Comparison of ENCODE assay signal across 8 cellular contexts in the genomic region with DNA sequence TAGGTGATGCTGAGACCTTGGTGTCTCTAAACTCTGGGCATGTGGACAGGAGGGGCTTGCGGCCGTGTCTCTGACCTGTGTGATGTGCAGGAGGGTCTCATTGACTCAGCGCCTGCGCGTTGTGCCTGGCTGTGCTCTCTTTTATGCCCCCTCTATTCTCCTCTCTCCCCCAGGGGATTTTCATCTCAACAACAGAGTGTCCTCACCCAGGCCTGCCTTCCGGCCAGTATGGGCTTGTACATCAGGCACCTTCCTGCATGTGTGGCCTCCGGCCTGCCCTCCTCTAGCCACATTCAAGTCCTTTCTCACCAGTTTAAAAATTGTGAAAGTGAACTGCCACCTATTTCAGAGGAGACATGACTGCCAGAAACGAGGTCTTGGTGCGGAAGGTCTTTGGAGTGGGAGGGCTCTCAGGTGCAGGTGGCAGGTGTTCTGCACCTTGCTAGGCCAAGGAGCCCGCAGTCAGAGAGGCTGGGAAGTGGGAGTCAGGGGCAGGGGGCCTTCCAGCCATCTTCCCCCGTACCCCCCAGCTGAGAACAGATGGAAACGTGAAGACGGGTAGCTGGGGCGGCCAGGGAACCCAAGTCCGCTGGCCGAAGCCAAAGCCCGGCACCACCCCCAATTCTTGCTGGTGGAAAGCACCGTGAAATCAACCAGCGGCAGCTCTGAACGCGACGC. TPM values are rescaled to one million over a fixed set of nuclear protein-coding genes. Genes with fewer than 3 reads are reported as not detected.
DNase-seq lines count a peak whose midpoint lies in the region; ATAC-seq and TF ChIP-seq lines count a peak whose summit lies in the region.

No MANE protein-coding gene starts in this region.

- peaks cover 17% of the 10 kb centered on the region for H3K79me2 ChIP-seq in SU-DHL-6 (ENCODE audit: insufficient read depth, low read length)
- peaks cover 10% of the 10 kb centered on the region for H3K79me2 ChIP-seq in fibroblast of lung (ENCODE audit: control insufficient read depth, insufficient read depth, low read length)

- no peaks in the 10 kb centered on the region for H3K9me3 ChIP-seq in SU-DHL-6 (ENCODE audit: insufficient read depth, low read length)
- no peaks in the 10 kb centered on the region for H3K9me3 ChIP-seq in fibroblast of lung (ENCODE audit: control insufficient read depth, insufficient read depth, low read depth, low read length)
- no peaks in the 10 kb centered on the region for H3K9me3 ChIP-seq in skeletal muscle tissue (ENCODE audit: control insufficient read depth in 3 of 3, low read length in 3 of 3)

- 0 out of 2 replicates have a peak, but pooled peaks cover 9% of the 10 kb centered on the region for H3K36me3 ChIP-seq in SU-DHL-6 (ENCODE audit: low read length)
- peaks cover 6% of the 10 kb centered on the region for H3K36me3 ChIP-seq in fibroblast of lung (ENCODE audit: control insufficient read depth, insufficient read depth, low read length)
- peaks cover 24 to 47% (median 41%) of the 10 kb centered on the region in 3 donors for H3K36me3 ChIP-seq in skeletal muscle tissue (ENCODE audit: control insufficient read depth in 3 of 3, insufficient read depth in 3 of 3, low read length in 3 of 3)

- H2AFZ ChIP-seq in SU-DHL-6 (ENCODE audit: low read depth, low read length, severe bottlenecking) (peak overlapping the region; percentile 58), fibroblast of lung (ENCODE audit: low read length) (no peak overlapping the region)

- no peaks in the 10 kb centered on the region for H4K20me1 ChIP-seq in SU-DHL-6 (ENCODE audit: low read depth, low read length)
- H4K20me1 ChIP-seq in fibroblast of lung (ENCODE audit: control insufficient read depth, extremely low read depth, insufficient read depth, low read length), result no peaks in the 10 kb centered on the region

- H3K4me3 ChIP-seq in SU-DHL-6 (ENCODE audit: insufficient read depth, low read length, poor library complexity, severe bottlenecking) (no peak overlapping the region), fibroblast of lung (replicated peaks in 1 of 4; ENCODE audit: control extremely low read depth in 1 of 4, insufficient read depth in 1 of 4, low read depth in 3 of 4, low read length in 4 of 4) (peak overlapping the region in 1 of 4 experiments; percentile 44), skeletal muscle tissue (ENCODE audit: low read length in 3 of 3) (peak overlapping the region; percentile 30 to 96 (median 58))

- no peaks in the 10 kb centered on the region for H3K9me2 ChIP-seq in SU-DHL-6 (replicated peaks; ENCODE audit: insufficient read depth, low read length)

- H3K4me1 ChIP-seq in fibroblast of lung (ENCODE audit: control insufficient read depth, extremely low read depth, insufficient read depth, low read length) (no peaks in the 10 kb centered on the region), skeletal muscle tissue (ENCODE audit: control insufficient read depth in 3 of 3, insufficient read depth in 3 of 3, low read length in 3 of 3) (peaks cover 15 to 16% (median 15%) of the 10 kb centered on the region in 3 donors)

- H3K27me3 ChIP-seq in SU-DHL-6 (ENCODE audit: low read length) (no peaks in the 10 kb centered on the region), fibroblast of lung (ENCODE audit: control insufficient read depth, insufficient read depth, low read length) (no peaks in the 10 kb centered on the region), skeletal muscle tissue (ENCODE audit: control insufficient read depth in 3 of 3, insufficient read depth in 3 of 3, low read length in 3 of 3) (no peaks in the 10 kb centered on the region)

- peak overlapping the region; percentile 83 for H3K9ac ChIP-seq in SU-DHL-6 (ENCODE audit: low read length)
- H3K9ac ChIP-seq in fibroblast of lung (ENCODE audit: insufficient read depth, low read length), result no peak overlapping the region
- peak overlapping the region in 1 of 3 donors; percentile 91 for H3K9ac ChIP-seq in skeletal muscle tissue (ENCODE audit: low read depth in 1 of 3, low read length in 3 of 3)

- TF ChIP-seq CTCF in SU-DHL-6 (IDR thresholded peaks at IDR 0.05; ENCODE audit: insufficient read depth, low read length, poor library complexity, severe bottlenecking) (no peak), fibroblast of lung (conservative IDR thresholded peaks at IDR 0.05 in 1 of 2, IDR thresholded peaks at IDR 0.05 in 1 of 2; ENCODE audit: low read depth in 1 of 2, low read length in 2 of 2) (no peak)

- no peak for DNase-seq in fibroblast of lung (ENCODE audit: low read depth in 2 of 2)
- no peak for DNase-seq in NCI-H446 treated with DMSO at 0.1 percent for 48 hours (lab: John Stamatoyannopoulos, UW)

- H3K27ac ChIP-seq in SU-DHL-6 (ENCODE audit: low read depth, low read length), result no peak overlapping the region
- H3K27ac ChIP-seq in fibroblast of lung (ENCODE audit: insufficient read depth, low read length), result no peak overlapping the region
- no peak overlapping the region for H3K27ac ChIP-seq in skeletal muscle tissue (ENCODE audit: low read depth, low read length)

- ATAC-seq in GM21723 (IDR thresholded peaks at IDR 0.05; ENCODE audit: unreplicated experiment) (peak; percentile 1), HG03045 (IDR thresholded peaks at IDR 0.05; ENCODE audit: unreplicated experiment) (no peak), HG03442 (IDR thresholded peaks at IDR 0.05; ENCODE audit: unreplicated experiment) (no peak), GM21390 (IDR thresholded peaks at IDR 0.05; ENCODE audit: unreplicated experiment) (no peak)

- 0 out of 2 replicates have a peak, but pooled peaks cover 5% of the 10 kb centered on the region for H3F3A ChIP-seq in SU-DHL-6 (ENCODE audit: insufficient read depth)

- H3K4me2 ChIP-seq in SU-DHL-6 (ENCODE audit: low read depth, low read length, poor library complexity, severe bottlenecking), result peak overlapping the region; percentile 43
- peak overlapping the region; percentile 69 for H3K4me2 ChIP-seq in fibroblast of lung (ENCODE audit: extremely low read depth, insufficient read depth, low read length)

RNA-seq across cellular contexts. Expression of a gene that starts 0.5 kb away (rescaled TPM):
- total RNA-seq in fibroblast of lung (7.1 and 9.0 TPM in 2 replicates), skeletal muscle tissue (10.4 TPM)
- 11.7 and 18.3 TPM in 2 replicates for polyA plus RNA-seq in fibroblast of lung
- polyA plus RNA-seq in fibroblast of lung (2012), result 11.0 and 15.5 TPM in 2 replicates
- 18.2 and 20.6 TPM in 2 replicates for polyA minus RNA-seq in fibroblast of lung (ENCODE audit: low replicate concordance)

RNA-seq across cellular contexts. Expression of a gene that starts 12.0 kb away (rescaled TPM):
- 65.2 and 72.7 TPM in 2 replicates for total RNA-seq in fibroblast of lung
- 67.7 and 89.5 TPM in 2 replicates for polyA plus RNA-seq in fibroblast of lung
- polyA plus RNA-seq in fibroblast of lung (2012), result 45.9 and 49.4 TPM in 2 replicates
- polyA minus RNA-seq in fibroblast of lung (ENCODE audit: low replicate concordance), result 109 and 136 TPM in 2 replicates
- total RNA-seq in skeletal muscle tissue, result 68.9 TPM

RNA-seq across cellular contexts. Expression of a gene that starts 26.1 kb away (rescaled TPM):
- total RNA-seq in fibroblast of lung, result 0.66 and 4.4 TPM in 2 replicates
- 0.05 and 0.43 TPM in 2 replicates for polyA plus RNA-seq in fibroblast of lung
- polyA plus RNA-seq in fibroblast of lung (2012), result 0.10 and 0.53 TPM in 2 replicates
- 1.3 TPM in 1 of 2 replicates, not detected in the other for polyA minus RNA-seq in fibroblast of lung (ENCODE audit: low replicate concordance)
- 12.0 TPM for total RNA-seq in skeletal muscle tissue

RNA-seq across cellular contexts. Expression of a gene that starts 38.0 kb away (rescaled TPM):
- total RNA-seq in fibroblast of lung (not detected in 2 replicates), skeletal muscle tissue (not detected)
- polyA plus RNA-seq in fibroblast of lung, result not detected in 2 replicates
- not detected in 2 replicates for polyA plus RNA-seq in fibroblast of lung (2012)
- polyA minus RNA-seq in fibroblast of lung (ENCODE audit: low replicate concordance), result not detected in 2 replicates

RNA-seq across cellular contexts. Expression of a gene that starts 47.8 kb away (rescaled TPM):
- total RNA-seq in fibroblast of lung, result 13.0 and 13.9 TPM in 2 replicates
- polyA plus RNA-seq in fibroblast of lung, result 4.5 and 5.1 TPM in 2 replicates
- 9.3 and 11.3 TPM in 2 replicates for polyA plus RNA-seq in fibroblast of lung (2012)
- 5.9 and 9.6 TPM in 2 replicates for polyA minus RNA-seq in fibroblast of lung (ENCODE audit: low replicate concordance)
- total RNA-seq in skeletal muscle tissue, result 9.9 TPM
